Comparison of ENCODE assay signal across 32 cellular contexts in the genomic region with DNA sequence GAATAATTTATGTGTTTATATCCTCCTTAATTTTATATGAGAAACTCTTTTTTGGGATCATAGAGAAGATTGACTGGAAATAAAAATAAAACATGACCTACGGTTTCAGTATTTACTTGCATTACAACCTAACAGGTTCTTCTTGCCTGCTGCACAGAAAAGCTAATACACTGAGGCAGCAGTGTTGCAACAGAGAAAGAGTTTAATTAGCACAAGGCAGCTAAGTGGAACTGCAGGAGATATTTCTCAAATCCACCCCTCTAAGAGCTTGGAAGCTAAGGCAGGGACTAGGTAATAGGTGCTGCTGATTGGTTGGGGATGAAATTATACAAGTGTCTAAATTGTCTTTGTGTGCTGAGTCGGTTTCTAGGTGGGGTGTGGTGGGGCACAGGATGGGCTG.
DNase-seq lines count a peak whose midpoint lies in the region; TF ChIP-seq lines count a peak whose summit lies in the region.
"Had no signal": no experiment of that assay in that cellular context is flagged by ENCODE, and none has a peak within 500 bp of the region (broad histone marks: within the 10 kb centered on the region; RNA-seq: fewer than 3 reads in every experiment).

No MANE protein-coding gene starts in this region.

- TF ChIP-seq POLR2A in breast epithelium (IDR thresholded peaks at IDR 0.05): no peak

- H3K79me2 ChIP-seq in mammary epithelial cell (ENCODE audit: insufficient read depth, low read length): no peaks in the 10 kb centered on the region

- WGBS in mammary epithelial cell (ENCODE audit: low coverage, missing lambda C conversion rate): 57% methylated on average over 2 of the region's 2 CpGs

- DNase-seq in mammary epithelial cell (peak; percentile 15), breast epithelium (ENCODE audit: low spot score in 2 of 2) (no peak), Caki2 (ENCODE audit: low read depth) (peak; percentile 5), epithelial cell of esophagus (ENCODE audit: low read depth) (peak; percentile 3), anterior cingulate cortex (lab: John Stamatoyannopoulos, UW) (no peak), AML-193 (lab: John Stamatoyannopoulos, UW) (no peak), colonic mucosa (no peak)
- DNase-seq: 8988T; ACHN; BE2C; C1 segment of cervical spinal cord; Caco-2; Calu3; CD4-positive, alpha-beta memory T cell; CD4-positive, alpha-beta T cell; CD4-positive, CD25-positive, alpha-beta regulatory T cell; CD8-positive, alpha-beta memory T cell; CD8-positive, alpha-beta T cell; COR-L47; DMS 273 treated with DMSO at 0.1 percent for 48 hours; DMS153; DMS53; DMS79; DMS79 treated with DMSO at 0.1 percent for 48 hours; DND-41; EL had no signal

- H4K20me1 ChIP-seq in mammary epithelial cell (ENCODE audit: insufficient read depth, low read length): no peaks in the 10 kb centered on the region
- H4K20me1 ChIP-seq: BLaER1; BLaER1 treated with 17β-estradiol and CSF1 and Interleukin-3, amounts not matched to agents 10 nM and 100 nM had no signal

- CTCF ChIA-PET in mammary epithelial cell (lab: Charles Lee; ENCODE audit: low non-redundant PET) (no interaction called here), HEK293 (lab: Yijun Ruan, JAX) (no interaction called here)

- no peak overlapping the region for H3K4me2 ChIP-seq in mammary epithelial cell (ENCODE audit: insufficient read depth, low read depth, low read length)
- H3K4me2 ChIP-seq: A549; BLaER1; BLaER1 treated with 17β-estradiol and CSF1 and Interleukin-3, amounts not matched to agents 10 nM and 100 nM had no signal

- TF ChIP-seq CTCF in mammary epithelial cell (conservative IDR thresholded peaks at IDR 0.05 in 1 of 2, IDR thresholded peaks at IDR 0.05 in 1 of 2; ENCODE audit: extremely low read depth in 1 of 2, insufficient read depth in 1 of 2, low read depth in 1 of 2, low read length in 2 of 2) (no peak), breast epithelium (IDR thresholded peaks at IDR 0.05) (no peak), HEK293 (tag by site-specific recombination; IDR thresholded peaks at IDR 0.05) (no peak), epithelial cell of esophagus (IDR thresholded peaks at IDR 0.05; ENCODE audit: insufficient read depth, low read depth, low read length, missing control alignments) (no peak), colonic mucosa (IDR thresholded peaks at IDR 0.05) (no peak)

- H3K4me1 ChIP-seq in mammary epithelial cell (ENCODE audit: insufficient read depth, low read length): no peaks in the 10 kb centered on the region
- H3K4me1 ChIP-seq in breast epithelium: no peaks in the 10 kb centered on the region
- no peaks in the 10 kb centered on the region for H3K4me1 ChIP-seq in HEK293 (ENCODE audit: control insufficient read depth, insufficient read depth, low read length)
- no peaks in the 10 kb centered on the region for H3K4me1 ChIP-seq in colonic mucosa
- H3K4me1 ChIP-seq: A549; BE2C; BLaER1; BLaER1 treated with 17β-estradiol and CSF1 and Interleukin-3, amounts not matched to agents 10 nM and 100 nM; Caco-2 had no signal

- no peak overlapping the region for H2AFZ ChIP-seq in mammary epithelial cell (ENCODE audit: low read depth, low read length)

- no peak overlapping the region for H3K9ac ChIP-seq in mammary epithelial cell (ENCODE audit: insufficient read depth, low read length)
- H3K9ac ChIP-seq in colonic mucosa (ENCODE audit: low read depth in 2 of 2, low read length in 2 of 2): no peak overlapping the region
- H3K9ac ChIP-seq: BLaER1; BLaER1 treated with 17β-estradiol and CSF1 and Interleukin-3, amounts not matched to agents 10 nM and 100 nM had no signal

- in situ Hi-C loops in mammary epithelial cell (cut with MboI; ENCODE audit: low sequenced_read_pairs in 2 of 2): no loop called here
- in situ Hi-C loops in Caki2 (cut with HindIII; ENCODE audit: low pct_unique_long_range_greater_than_20kb, low sequenced_read_pairs): no loop called here

- intact Hi-C loops in mammary epithelial cell (cut with micrococcal nuclease) (no loop called here), breast epithelium (cut with DNase I; ENCODE audit: low total_unique reads) (no loop called here), colonic mucosa (cut with DNase I) (no loop called here)

- dilution Hi-C loops in mammary epithelial cell (cut with HindIII; ENCODE audit: low sequenced_read_pairs): no loop called here

- POLR2A ChIA-PET in HEK293 (lab: Yijun Ruan, JAX): interaction anchor here (0.6 kb wide), 1 partner anchor 155 kb away, joined by 7 read pairs; no protein-coding TSS in a partner anchor

- no TSS peak for BruUV-seq in mammary epithelial cell (replicated peaks; lab: Mats Ljungman, UMichigan)

- H3K27ac ChIP-seq in mammary epithelial cell (ENCODE audit: insufficient read depth, low read depth, low read length) (no peak overlapping the region), breast epithelium (no peak overlapping the region), HEK293 (ENCODE audit: extremely low read depth, low read depth, low read length) (no peak overlapping the region), colonic mucosa (no peak overlapping the region)
- H3K27ac ChIP-seq: 22Rv1; A549; BLaER1; BLaER1 treated with 17β-estradiol and CSF1 and Interleukin-3, amounts not matched to agents 10 nM and 100 nM; C4-2B had no signal

- H3K36me3 ChIP-seq in mammary epithelial cell (ENCODE audit: insufficient read depth, low read length): no peaks in the 10 kb centered on the region
- H3K36me3 ChIP-seq in breast epithelium: no peaks in the 10 kb centered on the region
- H3K36me3 ChIP-seq in HEK293 (ENCODE audit: control insufficient read depth in 2 of 2, insufficient read depth in 1 of 2, low read length in 2 of 2): no peaks in the 10 kb centered on the region
- no peaks in the 10 kb centered on the region for H3K36me3 ChIP-seq in colonic mucosa
- H3K36me3 ChIP-seq: BE2C; BLaER1; BLaER1 treated with 17β-estradiol and CSF1 and Interleukin-3, amounts not matched to agents 10 nM and 100 nM had no signal

- H3K27me3 ChIP-seq in mammary epithelial cell (ENCODE audit: insufficient read depth, low read length) (no peaks in the 10 kb centered on the region), breast epithelium (no peaks in the 10 kb centered on the region), colonic mucosa (no peaks in the 10 kb centered on the region)
- H3K27me3 ChIP-seq: BE2C; BLaER1; BLaER1 treated with 17β-estradiol and CSF1 and Interleukin-3, amounts not matched to agents 10 nM and 100 nM had no signal

- no peak overlapping the region for H3K4me3 ChIP-seq in mammary epithelial cell (replicated peaks in 1 of 3; ENCODE audit: insufficient read depth in 1 of 3, low read depth in 2 of 3, low read length in 3 of 3)
- H3K4me3 ChIP-seq in breast epithelium: no peak overlapping the region
- H3K4me3 ChIP-seq in HEK293 (ENCODE audit: low read depth, low read length): no peak overlapping the region
- H3K4me3 ChIP-seq in epithelial cell of esophagus (ENCODE audit: low read length): no peak overlapping the region
- H3K4me3 ChIP-seq in colonic mucosa: no peak overlapping the region
- H3K4me3 ChIP-seq: A549; BLaER1; BLaER1 treated with 17β-estradiol and CSF1 and Interleukin-3, amounts not matched to agents 10 nM and 100 nM had no signal

- H3K9me3 ChIP-seq in mammary epithelial cell (replicated peaks; ENCODE audit: insufficient read depth, low read length) (peaks cover 11% of the 10 kb centered on the region), breast epithelium (peaks cover 6 to 20% of the 10 kb centered on the region in 2 donors), HEK293 (ENCODE audit: control insufficient read depth, insufficient read depth, low read depth, low read length) (no peaks in the 10 kb centered on the region), colonic mucosa (no peaks in the 10 kb centered on the region)
- H3K9me3 ChIP-seq: BE2C, Caco-2 had no signal

TF ChIP-seq in HEK293, 187 proteins besides CTCF, POLR2A, EP300 and RAD21:
- peak; percentile 92 for TF ChIP-seq SETDB1 (IDR thresholded peaks at IDR 0.05; ENCODE audit: insufficient read length, low read length)
- TF ChIP-seq, protein P1, sequence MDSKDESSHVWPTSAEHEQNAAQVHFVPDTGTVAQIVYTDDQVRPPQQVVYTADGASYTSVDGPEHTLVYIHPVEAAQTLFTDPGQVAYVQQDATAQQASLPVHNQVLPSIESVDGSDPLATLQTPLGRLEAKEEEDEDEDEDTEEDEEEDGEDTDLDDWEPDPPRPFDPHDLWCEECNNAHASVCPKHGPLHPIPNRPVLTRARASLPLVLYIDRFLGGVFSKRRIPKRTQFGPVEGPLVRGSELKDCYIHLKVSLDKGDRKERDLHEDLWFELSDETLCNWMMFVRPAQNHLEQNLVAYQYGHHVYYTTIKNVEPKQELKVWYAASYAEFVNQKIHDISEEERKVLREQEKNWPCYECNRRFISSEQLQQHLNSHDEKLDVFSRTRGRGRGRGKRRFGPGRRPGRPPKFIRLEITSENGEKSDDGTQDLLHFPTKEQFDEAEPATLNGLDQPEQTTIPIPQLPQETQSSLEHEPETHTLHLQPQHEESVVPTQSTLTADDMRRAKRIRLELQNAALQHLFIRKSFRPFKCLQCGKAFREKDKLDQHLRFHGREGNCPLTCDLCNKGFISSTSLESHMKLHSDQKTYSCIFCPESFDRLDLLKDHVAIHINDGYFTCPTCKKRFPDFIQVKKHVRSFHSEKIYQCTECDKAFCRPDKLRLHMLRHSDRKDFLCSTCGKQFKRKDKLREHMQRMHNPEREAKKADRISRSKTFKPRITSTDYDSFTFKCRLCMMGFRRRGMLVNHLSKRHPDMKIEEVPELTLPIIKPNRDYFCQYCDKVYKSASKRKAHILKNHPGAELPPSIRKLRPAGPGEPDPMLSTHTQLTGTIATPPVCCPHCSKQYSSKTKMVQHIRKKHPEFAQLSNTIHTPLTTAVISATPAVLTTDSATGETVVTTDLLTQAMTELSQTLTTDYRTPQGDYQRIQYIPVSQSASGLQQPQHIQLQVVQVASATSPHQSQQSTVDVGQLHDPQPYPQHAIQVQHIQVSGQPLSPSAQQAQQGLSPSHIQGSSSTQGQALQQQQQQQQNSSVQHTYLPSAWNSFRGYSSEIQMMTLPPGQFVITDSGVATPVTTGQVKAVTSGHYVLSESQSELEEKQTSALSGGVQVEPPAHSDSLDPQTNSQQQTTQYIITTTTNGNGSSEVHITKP (tag by site-specific recombination; IDR thresholded peaks at IDR 0.05): no peak

Comparison
In these comparisons a context has a peak if more than half of its experiments do, and no peak if none do; other contexts are left out.
1. DNase-seq: peak in mammary epithelial cell (single experiment), Caki2 (single experiment) and epithelial cell of esophagus (single experiment); none in breast epithelium (0 of 2), anterior cingulate cortex (0 of 58), AML-193 (0 of 2) and colonic mucosa (single experiment).